Comparison of ENCODE assay signal across 11 cellular contexts in genomic region chr11:64800633-64801464, GRCh38. TPM values are rescaled to one million over a fixed set of nuclear protein-coding genes. Genes with fewer than 3 reads are reported as not detected.
DNase-seq lines count a peak whose midpoint lies in the region; ATAC-seq and TF ChIP-seq lines count a peak whose summit lies in the region.
"Had no signal": no experiment of that assay in that cellular context is flagged by ENCODE, and none has a peak within 500 bp of the region (broad histone marks: within the 10 kb centered on the region; RNA-seq: fewer than 3 reads in every experiment).

No MANE protein-coding gene starts in this region.

- ATAC-seq in naive thymus-derived CD8-positive, alpha-beta T cell = no peak
- no peak for ATAC-seq in HG02970 (IDR thresholded peaks at IDR 0.05; ENCODE audit: low FRiP score, unreplicated experiment)
- ATAC-seq in HG02973 (IDR thresholded peaks at IDR 0.05; ENCODE audit: unreplicated experiment) = no peak
- ATAC-seq: mucosa of descending colon had no signal

- peak overlapping the region; percentile 30 for H3K4me3 Mint-ChIP-seq in activated T-helper 1 cell treated with anti-CD3 and anti-CD28 coated beads, Interleukin-12 subunit alpha, Interleukin-12 subunit beta, Interleukin-2, Interleukin-4 antibody, amounts not matched to agents 30 ng/mL and 10 ng/mL and 1 ng/mL, durations not matched to agents 14 hours and 24 hours and 36 hours
- peak overlapping the region; percentile 73 to 89 (median 81) for H3K4me3 Mint-ChIP-seq in naive thymus-derived CD8-positive, alpha-beta T cell

- 0 out of 2 replicates have a peak overlapping the region, but pooled peaks have one; percentile 88 for H3K27ac ChIP-seq in 22Rv1
- peak overlapping the region in 1 of 3 donors; percentile 80 for H3K27ac ChIP-seq in thyroid gland

- H3K27ac Mint-ChIP-seq in activated T-helper 1 cell treated with anti-CD3 and anti-CD28 coated beads, Interleukin-12 subunit alpha, Interleukin-12 subunit beta, Interleukin-2, Interleukin-4 antibody, amounts not matched to agents 30 ng/mL and 10 ng/mL and 1 ng/mL, durations not matched to agents 14 hours and 24 hours and 36 hours = no peak overlapping the region
- peak overlapping the region; percentile 68 to 92 (median 87) for H3K27ac Mint-ChIP-seq in naive thymus-derived CD8-positive, alpha-beta T cell

- 81 to 83% methylated on average over 7 to 10 of the region's 25 CpGs for WGBS in thyroid gland, 2 donors

- POLR2A ChIA-PET in naive thymus-derived CD8-positive, alpha-beta T cell (lab: Charles Lee) = interaction anchor here (0.6 to 7.3 kb wide), 11 partner anchors 9 to 310 kb away, joined by 3 to 135 read pairs (median 8); partner anchors contain the start of genes MEN1, RASGRP2, SF1 and TM7SF2

- H3K4me1 Mint-ChIP-seq in activated T-helper 1 cell treated with anti-CD3 and anti-CD28 coated beads, Interleukin-12 subunit alpha, Interleukin-12 subunit beta, Interleukin-2, Interleukin-4 antibody, amounts not matched to agents 30 ng/mL and 10 ng/mL and 1 ng/mL, durations not matched to agents 14 hours and 24 hours and 36 hours (ENCODE audit: low read depth) = peaks cover 13% of the 10 kb centered on the region
- peaks cover 11 to 53% (median 40%) of the 10 kb centered on the region in 4 donors for H3K4me1 Mint-ChIP-seq in naive thymus-derived CD8-positive, alpha-beta T cell

- peaks cover 6 to 21% of the 10 kb centered on the region in 2 donors for H3K4me1 ChIP-seq in thyroid gland

- DNase-seq in GM06990 (ENCODE audit: extremely low read depth, insufficient read length) = peak; percentile 41
- no peak for DNase-seq in activated T-helper 1 cell treated with anti-CD3 and anti-CD28 coated beads, Interleukin-12 subunit alpha, Interleukin-12 subunit beta, Interleukin-2, Interleukin-4 antibody, amounts not matched to agents 30 ng/mL and 10 ng/mL and 1 ng/mL, durations not matched to agents 14 hours and 24 hours and 36 hours (ENCODE audit: low spot score)
- no peak for DNase-seq in naive thymus-derived CD8-positive, alpha-beta T cell
- no peak for DNase-seq in thyroid gland
- no peak for DNase-seq in NCI-H1048 (lab: John Stamatoyannopoulos, UW)
- DNase-seq: NCI-H510A; stimulated activated naive CD4-positive, alpha-beta T cell treated with Interleukin-2 at 50 U/mL for 16 hours had no signal

- H3K4me3 ChIP-seq in GM06990 (replicated peaks; ENCODE audit: low read depth, low read length) = peak overlapping the region; percentile 84
- H3K4me3 ChIP-seq in thyroid gland (replicated peaks in 1 of 3) = no peak overlapping the region
- H3K4me3 ChIP-seq: mucosa of descending colon had no signal

- H3K9me3 Mint-ChIP-seq in activated T-helper 1 cell treated with anti-CD3 and anti-CD28 coated beads, Interleukin-12 subunit alpha, Interleukin-12 subunit beta, Interleukin-2, Interleukin-4 antibody, amounts not matched to agents 30 ng/mL and 10 ng/mL and 1 ng/mL, durations not matched to agents 14 hours and 24 hours and 36 hours = no peaks in the 10 kb centered on the region
- no peaks in the 10 kb centered on the region for H3K9me3 Mint-ChIP-seq in naive thymus-derived CD8-positive, alpha-beta T cell

- peaks cover 16% of the 10 kb centered on the region for H3K36me3 Mint-ChIP-seq in activated T-helper 1 cell treated with anti-CD3 and anti-CD28 coated beads, Interleukin-12 subunit alpha, Interleukin-12 subunit beta, Interleukin-2, Interleukin-4 antibody, amounts not matched to agents 30 ng/mL and 10 ng/mL and 1 ng/mL, durations not matched to agents 14 hours and 24 hours and 36 hours (ENCODE audit: low read depth)
- peaks cover 0 to 34% (median 4%) of the 10 kb centered on the region in 3 donors for H3K36me3 Mint-ChIP-seq in naive thymus-derived CD8-positive, alpha-beta T cell

- no peaks in the 10 kb centered on the region for H3K9me3 ChIP-seq in thyroid gland
- H3K9me3 ChIP-seq: mucosa of descending colon had no signal

- no peaks in the 10 kb centered on the region for H3K27me3 ChIP-seq in GM06990 (replicated peaks; ENCODE audit: control insufficient read depth, insufficient read depth, low read length)
- H3K27me3 ChIP-seq in thyroid gland = no peaks in the 10 kb centered on the region

- H3K27me3 Mint-ChIP-seq in activated T-helper 1 cell treated with anti-CD3 and anti-CD28 coated beads, Interleukin-12 subunit alpha, Interleukin-12 subunit beta, Interleukin-2, Interleukin-4 antibody, amounts not matched to agents 30 ng/mL and 10 ng/mL and 1 ng/mL, durations not matched to agents 14 hours and 24 hours and 36 hours (ENCODE audit: insufficient read depth) = no peaks in the 10 kb centered on the region
- H3K27me3 Mint-ChIP-seq in naive thymus-derived CD8-positive, alpha-beta T cell = no peaks in the 10 kb centered on the region

- H3K36me3 ChIP-seq in GM06990 (ENCODE audit: control insufficient read depth, insufficient read depth, low read length) = peaks cover 19% of the 10 kb centered on the region
- H3K36me3 ChIP-seq in thyroid gland = peaks cover 19 to 26% of the 10 kb centered on the region in 2 donors

- intact Hi-C loops in activated T-helper 1 cell treated with anti-CD3 and anti-CD28 coated beads, Interleukin-12 subunit alpha, Interleukin-12 subunit beta, Interleukin-2, Interleukin-4 antibody, amounts not matched to agents 30 ng/mL and 10 ng/mL and 1 ng/mL, durations not matched to agents 14 hours and 24 hours and 36 hours (cut with micrococcal nuclease) = loop anchor here (5.0 kb wide), 2 partner anchors 76 to 311 kb away; partner anchors contain the start of genes EHD1 and TM7SF2
- intact Hi-C loops in thyroid gland (cut with DNase I) = no loop called here

- TF ChIP-seq POLR2A in thyroid gland (IDR thresholded peaks at IDR 0.05) = no peak

- TF ChIP-seq CTCF in 22Rv1 (IDR thresholded peaks at IDR 0.05) = no peak
- no peak for TF ChIP-seq CTCF in GM06990 (IDR thresholded peaks at IDR 0.05; ENCODE audit: insufficient read depth, low read length, poor library complexity, severe bottlenecking)
- no peak for TF ChIP-seq CTCF in thyroid gland (IDR thresholded peaks at IDR 0.05)

RNA-seq across cellular contexts. Expression of gene MAP4K2, which starts 2.2 kb away (rescaled TPM):
- 70.2 and 70.7 TPM in 2 replicates for total RNA-seq in activated T-helper 1 cell treated with anti-CD3 and anti-CD28 coated beads, Interleukin-12 subunit alpha, Interleukin-12 subunit beta, Interleukin-2, Interleukin-4 antibody, amounts not matched to agents 30 ng/mL and 10 ng/mL and 1 ng/mL, durations not matched to agents 14 hours and 24 hours and 36 hours
- 100 to 1,000 TPM; 128 to 135 TPM for total RNA-seq in naive thymus-derived CD8-positive, alpha-beta T cell
- polyA plus RNA-seq in naive thymus-derived CD8-positive, alpha-beta T cell = 10 to 100 TPM; 26.6 to 55.5 (median 30.3) TPM
- 10 to 100 TPM; 35.5 to 77.8 (median 37.5) TPM for total RNA-seq in thyroid gland

RNA-seq across cellular contexts. Expression of gene MEN1, which starts 9.5 kb away (rescaled TPM):
- 39.6 and 43.8 TPM in 2 replicates for total RNA-seq in activated T-helper 1 cell treated with anti-CD3 and anti-CD28 coated beads, Interleukin-12 subunit alpha, Interleukin-12 subunit beta, Interleukin-2, Interleukin-4 antibody, amounts not matched to agents 30 ng/mL and 10 ng/mL and 1 ng/mL, durations not matched to agents 14 hours and 24 hours and 36 hours
- 10 to 100 TPM; 50.7 to 54.1 TPM for total RNA-seq in naive thymus-derived CD8-positive, alpha-beta T cell
- polyA plus RNA-seq in naive thymus-derived CD8-positive, alpha-beta T cell = 10 to 100 TPM; 22.1 to 57.4 (median 36.1) TPM
- 10 to 100 TPM; 23.5 to 31.5 (median 25.1) TPM for total RNA-seq in thyroid gland

RNA-seq across cellular contexts. Expression of gene SF1, which starts 22.5 kb away (rescaled TPM):
- total RNA-seq in activated T-helper 1 cell treated with anti-CD3 and anti-CD28 coated beads, Interleukin-12 subunit alpha, Interleukin-12 subunit beta, Interleukin-2, Interleukin-4 antibody, amounts not matched to agents 30 ng/mL and 10 ng/mL and 1 ng/mL, durations not matched to agents 14 hours and 24 hours and 36 hours = 518 and 538 TPM in 2 replicates
- total RNA-seq in naive thymus-derived CD8-positive, alpha-beta T cell = 1,000 to 10,000 TPM; 1,030 to 1,057 TPM
- polyA plus RNA-seq in naive thymus-derived CD8-positive, alpha-beta T cell = 100 to 1,000 TPM in 1 of 3 donors, 10 to 100 TPM in 2; 87.0 to 138 (median 96.6) TPM
- total RNA-seq in thyroid gland = 100 to 1,000 TPM; 171 to 419 (median 297) TPM

RNA-seq across cellular contexts. Expression of gene PYGM, which starts 41.1 kb away (rescaled TPM):
- 2.7 and 4.8 TPM in 2 replicates for total RNA-seq in activated T-helper 1 cell treated with anti-CD3 and anti-CD28 coated beads, Interleukin-12 subunit alpha, Interleukin-12 subunit beta, Interleukin-2, Interleukin-4 antibody, amounts not matched to agents 30 ng/mL and 10 ng/mL and 1 ng/mL, durations not matched to agents 14 hours and 24 hours and 36 hours
- 10 to 100 TPM; 13.0 to 18.4 TPM for total RNA-seq in naive thymus-derived CD8-positive, alpha-beta T cell
- polyA plus RNA-seq in naive thymus-derived CD8-positive, alpha-beta T cell = under 1 TPM; 0.09 to 0.50 (median 0.49) TPM
- 10 to 100 TPM in 1 of 4 donors, 1 to 10 TPM in 3; 4.3 to 14.8 (median 6.7) TPM for total RNA-seq in thyroid gland

RNA-seq across cellular contexts. Expression of gene CDC42BPG, which starts 43.6 kb away (rescaled TPM):
- 0.29 and 0.44 TPM in 2 replicates for total RNA-seq in activated T-helper 1 cell treated with anti-CD3 and anti-CD28 coated beads, Interleukin-12 subunit alpha, Interleukin-12 subunit beta, Interleukin-2, Interleukin-4 antibody, amounts not matched to agents 30 ng/mL and 10 ng/mL and 1 ng/mL, durations not matched to agents 14 hours and 24 hours and 36 hours
- 10 to 100 TPM in 1 of 2 experiments, 1 to 10 TPM in 1; 9.0 to 10.3 TPM for total RNA-seq in naive thymus-derived CD8-positive, alpha-beta T cell
- under 1 TPM; 0.09 to 0.38 (median 0.13) TPM for polyA plus RNA-seq in naive thymus-derived CD8-positive, alpha-beta T cell
- 10 to 100 TPM in 2 of 4 donors, 1 to 10 TPM in 2; 7.8 to 13.9 (median 10.2) TPM for total RNA-seq in thyroid gland
